Comparison of ENCODE assay signal across 19 cellular contexts in the genomic region with DNA sequence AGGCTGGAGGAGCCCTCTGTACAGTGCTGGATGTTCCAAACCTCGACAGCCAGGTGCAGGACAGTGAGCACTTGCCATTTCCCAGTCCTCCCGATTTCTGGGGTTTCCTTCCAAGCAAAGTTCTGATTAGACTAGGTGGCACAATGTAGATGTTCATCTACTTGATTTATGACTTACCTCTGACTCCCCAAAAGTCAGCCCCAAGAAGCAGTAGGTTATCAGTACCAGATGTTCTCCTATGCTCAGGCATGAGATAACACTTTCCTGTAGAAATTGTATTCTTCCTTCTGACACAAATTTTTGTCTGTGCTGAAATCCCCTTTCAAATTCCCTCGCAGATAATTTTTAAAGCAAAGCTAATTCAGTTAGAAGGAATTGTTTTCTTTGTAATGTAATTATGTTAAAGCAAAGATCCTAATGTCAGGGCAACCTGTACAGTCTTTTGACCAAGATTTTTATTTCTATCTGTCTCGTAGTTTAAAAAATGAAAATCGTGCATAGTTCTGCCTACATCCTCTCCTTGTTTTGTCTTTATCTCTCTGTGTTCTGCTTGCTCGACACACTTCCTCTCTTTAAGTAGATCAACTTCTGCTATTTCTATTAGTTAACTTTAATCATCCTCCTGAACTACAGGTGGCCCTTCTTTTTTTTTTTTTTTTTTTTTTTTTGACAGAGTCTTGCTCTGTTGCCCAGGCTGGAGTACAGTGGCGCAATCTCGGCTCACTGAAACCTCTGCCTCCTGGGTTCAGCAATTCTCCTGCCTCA.
DNase-seq lines count a peak whose midpoint lies in the region; ATAC-seq and TF ChIP-seq lines count a peak whose summit lies in the region.
"Had no signal": no experiment of that assay in that cellular context is flagged by ENCODE, and none has a peak within 500 bp of the region (broad histone marks: within the 10 kb centered on the region; RNA-seq: fewer than 3 reads in every experiment).

No MANE protein-coding gene starts in this region.

- intact Hi-C loops in activated B cell treated with CpG ODN at 0.5 μM for 24 hours (cut with micrococcal nuclease), result no loop called here
- intact Hi-C loops in head of caudate nucleus (cut with DNase I), result no loop called here

- H3K27me3 ChIP-seq in OCI-LY3 (ENCODE audit: low read depth, low read length), result no peaks in the 10 kb centered on the region
- no peaks in the 10 kb centered on the region for H3K27me3 ChIP-seq in neural progenitor cell

- peak; percentile 60 for ATAC-seq in activated B cell treated with CpG ODN at 0.5 μM for 24 hours (ENCODE audit: low read depth)
- no peak for ATAC-seq in HG02938 (IDR thresholded peaks at IDR 0.05; ENCODE audit: unreplicated experiment)
- ATAC-seq in GM18907 (IDR thresholded peaks at IDR 0.05; ENCODE audit: unreplicated experiment), result no peak
- ATAC-seq: CD8-positive, alpha-beta T cell; T-cell had no signal

- no peaks in the 10 kb centered on the region for H4K20me1 ChIP-seq in OCI-LY3 (ENCODE audit: insufficient read depth, low read length)
- no peaks in the 10 kb centered on the region for H4K20me1 ChIP-seq in neural progenitor cell (ENCODE audit: low read depth)

- H3F3A ChIP-seq in neural progenitor cell (ENCODE audit: low read depth), result no peaks in the 10 kb centered on the region

- H3K27ac Mint-ChIP-seq in activated B cell treated with CpG ODN at 0.5 μM for 24 hours (peak overlapping the region; percentile 1), neural progenitor cell (no peak overlapping the region)
- H3K27ac Mint-ChIP-seq: CD8-positive, alpha-beta T cell; T-cell had no signal

- DNase-seq in CD1c-positive myeloid dendritic cell (ENCODE audit: extremely low spot score) (peak; percentile 23), activated B cell treated with CpG ODN at 0.5 μM for 24 hours (no peak), neural progenitor cell (ENCODE audit: low spot score) (no peak), Ammon's horn (ENCODE audit: low spot score) (no peak), head of caudate nucleus (no peak)
- DNase-seq: ACHN; CD8-positive, alpha-beta T cell; DMS79; HCEC 1CT; KG1; NCI-H1436; NCI-H2081; NCI-H510A; NCI-H774; RPMI8226; T-cell had no signal

- no peak overlapping the region for H3K9ac ChIP-seq in OCI-LY3 (ENCODE audit: low read length)
- no peak overlapping the region for H3K9ac ChIP-seq in neural progenitor cell

- no peak overlapping the region for H3K4me3 ChIP-seq in OCI-LY3 (ENCODE audit: low read length)
- H3K4me3 ChIP-seq in neural progenitor cell, result no peak overlapping the region

- H3K9me3 Mint-ChIP-seq in activated B cell treated with CpG ODN at 0.5 μM for 24 hours, result no peaks in the 10 kb centered on the region
- no peaks in the 10 kb centered on the region for H3K9me3 Mint-ChIP-seq in neural progenitor cell
- H3K9me3 Mint-ChIP-seq: CD8-positive, alpha-beta T cell; T-cell had no signal

- no peak for TF ChIP-seq CTCF in OCI-LY3 (IDR thresholded peaks at IDR 0.05; ENCODE audit: low read depth, low read length)
- TF ChIP-seq CTCF in activated B cell treated with CpG ODN at 0.5 μM for 24 hours (IDR thresholded peaks at IDR 0.05), result no peak
- no peak for TF ChIP-seq CTCF in neural progenitor cell (IDR thresholded peaks at IDR 0.05)

- H3K27me3 Mint-ChIP-seq in activated B cell treated with CpG ODN at 0.5 μM for 24 hours (peaks cover 2% of the 10 kb centered on the region), neural progenitor cell (ENCODE audit: insufficient read depth, low read depth) (no peaks in the 10 kb centered on the region)

- CTCF ChIA-PET in activated B cell treated with CpG ODN at 0.5 μM for 24 hours (lab: Charles Lee), result no interaction called here

- H2AFZ ChIP-seq in OCI-LY3 (ENCODE audit: low read depth, low read length) (peak overlapping the region; percentile 66), neural progenitor cell (replicated peaks) (peak overlapping the region; percentile 53)

- H3K4me3 Mint-ChIP-seq in activated B cell treated with CpG ODN at 0.5 μM for 24 hours, result peak overlapping the region; percentile 0
- H3K4me3 Mint-ChIP-seq in neural progenitor cell, result no peak overlapping the region
- H3K4me3 Mint-ChIP-seq: CD8-positive, alpha-beta T cell; T-cell had no signal

- H3K9me3 ChIP-seq in OCI-LY3 (ENCODE audit: insufficient read depth, low read length) (no peaks in the 10 kb centered on the region), neural progenitor cell (ENCODE audit: low read depth) (no peaks in the 10 kb centered on the region)

- no peaks in the 10 kb centered on the region for H3K79me2 ChIP-seq in OCI-LY3 (ENCODE audit: low read length)
- H3K79me2 ChIP-seq in neural progenitor cell (ENCODE audit: low read depth), result no peaks in the 10 kb centered on the region

- POLR2A ChIA-PET in activated B cell treated with CpG ODN at 0.5 μM for 24 hours (lab: Charles Lee), result no interaction called here

- no peak overlapping the region for H3K27ac ChIP-seq in OCI-LY3 (ENCODE audit: low read length)
- H3K27ac ChIP-seq in neural progenitor cell, result no peak overlapping the region

- H3K4me1 Mint-ChIP-seq in activated B cell treated with CpG ODN at 0.5 μM for 24 hours, result peaks cover 10% of the 10 kb centered on the region
- peaks cover 9% of the 10 kb centered on the region for H3K4me1 Mint-ChIP-seq in neural progenitor cell
- H3K4me1 Mint-ChIP-seq: T-cell had no signal

- H3K36me3 Mint-ChIP-seq in activated B cell treated with CpG ODN at 0.5 μM for 24 hours (ENCODE audit: low read depth) (no peaks in the 10 kb centered on the region), neural progenitor cell (no peaks in the 10 kb centered on the region)
- H3K36me3 Mint-ChIP-seq: CD8-positive, alpha-beta T cell; T-cell had no signal

- no peaks in the 10 kb centered on the region for H3K36me3 ChIP-seq in OCI-LY3 (replicated peaks; ENCODE audit: low read depth, low read length)
- no peaks in the 10 kb centered on the region for H3K36me3 ChIP-seq in neural progenitor cell

- H3K4me1 ChIP-seq in OCI-LY3 (ENCODE audit: low read length) (peaks cover 10% of the 10 kb centered on the region), neural progenitor cell (no peaks in the 10 kb centered on the region)

- peak overlapping the region; percentile 53 for H3K4me2 ChIP-seq in OCI-LY3 (ENCODE audit: low read length)
- no peak overlapping the region for H3K4me2 ChIP-seq in neural progenitor cell
